In the genomic region with DNA sequence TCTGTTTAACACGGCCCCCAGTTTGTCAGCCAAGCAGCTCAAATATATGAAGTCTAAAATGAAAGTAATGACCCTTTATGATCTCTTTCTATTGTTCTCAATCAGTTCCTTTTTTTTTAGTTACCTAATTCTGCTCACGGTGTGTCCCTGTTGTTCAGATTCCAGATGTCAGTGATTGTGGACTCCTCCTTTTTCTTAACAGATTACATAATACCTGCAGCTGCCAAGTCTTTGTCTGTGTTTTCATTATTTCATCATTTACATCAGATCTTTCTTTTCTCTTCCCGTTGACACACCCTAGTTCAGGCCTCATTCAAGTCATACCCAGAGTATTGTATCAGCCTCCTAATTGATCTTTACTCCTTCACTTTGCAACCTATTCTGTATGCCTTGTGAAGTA, we compare ENCODE assay signal across 13 cellular contexts. TPM values are rescaled to one million over a fixed set of nuclear protein-coding genes. Genes with fewer than 3 reads are reported as not detected.
DNase-seq lines count a peak whose midpoint lies in the region; ATAC-seq and TF ChIP-seq lines count a peak whose summit lies in the region.
"Had no signal": no experiment of that assay in that cellular context is flagged by ENCODE, and none has a peak within 500 bp of the region (broad histone marks: within the 10 kb centered on the region; RNA-seq: fewer than 3 reads in every experiment).

No MANE protein-coding gene starts in this region.

- DNase-seq in CD1c-positive myeloid dendritic cell (ENCODE audit: extremely low spot score) (peak; percentile 3), MV-4-11 (lab: John Stamatoyannopoulos, UW) (peak; percentile 70), SKM-1 treated with dmso at 0.1 percent for 144 hours (lab: John Stamatoyannopoulos, UW; ENCODE audit: unreplicated experiment) (peak; percentile 57), fibroblast of the aortic adventitia (ENCODE audit: low read depth) (peak; percentile 90), T-helper 1 cell (no peak), GM19238 (ENCODE audit: insufficient read length, low spot score) (no peak), WTC11 (ENCODE audit: low spot score) (no peak), SK-N-DZ (ENCODE audit: low spot score) (no peak)
- DNase-seq: amniotic stem cell; CD4-positive, CD25-positive, alpha-beta regulatory T cell; effector CD4-positive, alpha-beta T cell; substantia nigra had no signal

- POLR2A ChIA-PET in WTC11 (lab: Charles Lee), result no interaction called here

- H3K27ac Mint-ChIP-seq in WTC11, result no peak overlapping the region
- H3K27ac Mint-ChIP-seq: CD4-positive, CD25-positive, alpha-beta regulatory T cell had no signal

- H3K36me3 Mint-ChIP-seq in WTC11, result peaks cover 26% of the 10 kb centered on the region

- H3K4me3 ChIP-seq in fibroblast of the aortic adventitia (ENCODE audit: low read depth, low read length), result no peak overlapping the region
- H3K4me3 ChIP-seq: skin epidermis had no signal

- H3K4me1 Mint-ChIP-seq in WTC11, result no peaks in the 10 kb centered on the region

- ATAC-seq in WTC11, result no peak

- H3K4me3 Mint-ChIP-seq in WTC11, result no peak overlapping the region
- H3K4me3 Mint-ChIP-seq: CD4-positive, CD25-positive, alpha-beta regulatory T cell had no signal

- no peak for TF ChIP-seq CTCF in fibroblast of the aortic adventitia (IDR thresholded peaks at IDR 0.05; ENCODE audit: insufficient read depth, low read length)
- no peak for TF ChIP-seq CTCF in WTC11 (IDR thresholded peaks at IDR 0.05)

- CTCF ChIA-PET in WTC11 (lab: Charles Lee), result no interaction called here

- H3K27me3 Mint-ChIP-seq in WTC11 (ENCODE audit: low read depth), result no peaks in the 10 kb centered on the region
- H3K27me3 Mint-ChIP-seq: CD4-positive, CD25-positive, alpha-beta regulatory T cell had no signal

- no peaks in the 10 kb centered on the region for H3K9me3 Mint-ChIP-seq in WTC11
- H3K9me3 Mint-ChIP-seq: CD4-positive, CD25-positive, alpha-beta regulatory T cell had no signal

TF ChIP-seq in WTC11, 78 proteins besides CTCF, POLR2A, EP300 and RAD21 (continues in another document):
- TF ChIP-seq FOXJ3 (CRISPR knock-in tag; IDR thresholded peaks at IDR 0.05; ENCODE audit: borderline replicate concordance), result no peak
- TF ChIP-seq, protein P1, sequence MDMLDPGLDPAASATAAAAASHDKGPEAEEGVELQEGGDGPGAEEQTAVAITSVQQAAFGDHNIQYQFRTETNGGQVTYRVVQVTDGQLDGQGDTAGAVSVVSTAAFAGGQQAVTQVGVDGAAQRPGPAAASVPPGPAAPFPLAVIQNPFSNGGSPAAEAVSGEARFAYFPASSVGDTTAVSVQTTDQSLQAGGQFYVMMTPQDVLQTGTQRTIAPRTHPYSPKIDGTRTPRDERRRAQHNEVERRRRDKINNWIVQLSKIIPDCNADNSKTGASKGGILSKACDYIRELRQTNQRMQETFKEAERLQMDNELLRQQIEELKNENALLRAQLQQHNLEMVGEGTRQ (CRISPR knock-in tag; IDR thresholded peaks at IDR 0.05), result no peak
- no peak for TF ChIP-seq ZNF138 (CRISPR knock-in tag; conservative IDR thresholded peaks at IDR 0.05)
- TF ChIP-seq, protein P2, sequence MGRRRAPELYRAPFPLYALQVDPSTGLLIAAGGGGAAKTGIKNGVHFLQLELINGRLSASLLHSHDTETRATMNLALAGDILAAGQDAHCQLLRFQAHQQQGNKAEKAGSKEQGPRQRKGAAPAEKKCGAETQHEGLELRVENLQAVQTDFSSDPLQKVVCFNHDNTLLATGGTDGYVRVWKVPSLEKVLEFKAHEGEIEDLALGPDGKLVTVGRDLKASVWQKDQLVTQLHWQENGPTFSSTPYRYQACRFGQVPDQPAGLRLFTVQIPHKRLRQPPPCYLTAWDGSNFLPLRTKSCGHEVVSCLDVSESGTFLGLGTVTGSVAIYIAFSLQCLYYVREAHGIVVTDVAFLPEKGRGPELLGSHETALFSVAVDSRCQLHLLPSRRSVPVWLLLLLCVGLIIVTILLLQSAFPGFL (CRISPR knock-in tag; IDR thresholded peaks at IDR 0.05; ENCODE audit: borderline replicate concordance), result no peak
- TF ChIP-seq, protein P3, sequence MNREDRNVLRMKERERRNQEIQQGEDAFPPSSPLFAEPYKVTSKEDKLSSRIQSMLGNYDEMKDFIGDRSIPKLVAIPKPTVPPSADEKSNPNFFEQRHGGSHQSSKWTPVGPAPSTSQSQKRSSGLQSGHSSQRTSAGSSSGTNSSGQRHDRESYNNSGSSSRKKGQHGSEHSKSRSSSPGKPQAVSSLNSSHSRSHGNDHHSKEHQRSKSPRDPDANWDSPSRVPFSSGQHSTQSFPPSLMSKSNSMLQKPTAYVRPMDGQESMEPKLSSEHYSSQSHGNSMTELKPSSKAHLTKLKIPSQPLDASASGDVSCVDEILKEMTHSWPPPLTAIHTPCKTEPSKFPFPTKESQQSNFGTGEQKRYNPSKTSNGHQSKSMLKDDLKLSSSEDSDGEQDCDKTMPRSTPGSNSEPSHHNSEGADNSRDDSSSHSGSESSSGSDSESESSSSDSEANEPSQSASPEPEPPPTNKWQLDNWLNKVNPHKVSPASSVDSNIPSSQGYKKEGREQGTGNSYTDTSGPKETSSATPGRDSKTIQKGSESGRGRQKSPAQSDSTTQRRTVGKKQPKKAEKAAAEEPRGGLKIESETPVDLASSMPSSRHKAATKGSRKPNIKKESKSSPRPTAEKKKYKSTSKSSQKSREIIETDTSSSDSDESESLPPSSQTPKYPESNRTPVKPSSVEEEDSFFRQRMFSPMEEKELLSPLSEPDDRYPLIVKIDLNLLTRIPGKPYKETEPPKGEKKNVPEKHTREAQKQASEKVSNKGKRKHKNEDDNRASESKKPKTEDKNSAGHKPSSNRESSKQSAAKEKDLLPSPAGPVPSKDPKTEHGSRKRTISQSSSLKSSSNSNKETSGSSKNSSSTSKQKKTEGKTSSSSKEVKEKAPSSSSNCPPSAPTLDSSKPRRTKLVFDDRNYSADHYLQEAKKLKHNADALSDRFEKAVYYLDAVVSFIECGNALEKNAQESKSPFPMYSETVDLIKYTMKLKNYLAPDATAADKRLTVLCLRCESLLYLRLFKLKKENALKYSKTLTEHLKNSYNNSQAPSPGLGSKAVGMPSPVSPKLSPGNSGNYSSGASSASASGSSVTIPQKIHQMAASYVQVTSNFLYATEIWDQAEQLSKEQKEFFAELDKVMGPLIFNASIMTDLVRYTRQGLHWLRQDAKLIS (CRISPR knock-in tag; IDR thresholded peaks at IDR 0.05; ENCODE audit: borderline replicate concordance), result no peak
- TF ChIP-seq, protein P4, sequence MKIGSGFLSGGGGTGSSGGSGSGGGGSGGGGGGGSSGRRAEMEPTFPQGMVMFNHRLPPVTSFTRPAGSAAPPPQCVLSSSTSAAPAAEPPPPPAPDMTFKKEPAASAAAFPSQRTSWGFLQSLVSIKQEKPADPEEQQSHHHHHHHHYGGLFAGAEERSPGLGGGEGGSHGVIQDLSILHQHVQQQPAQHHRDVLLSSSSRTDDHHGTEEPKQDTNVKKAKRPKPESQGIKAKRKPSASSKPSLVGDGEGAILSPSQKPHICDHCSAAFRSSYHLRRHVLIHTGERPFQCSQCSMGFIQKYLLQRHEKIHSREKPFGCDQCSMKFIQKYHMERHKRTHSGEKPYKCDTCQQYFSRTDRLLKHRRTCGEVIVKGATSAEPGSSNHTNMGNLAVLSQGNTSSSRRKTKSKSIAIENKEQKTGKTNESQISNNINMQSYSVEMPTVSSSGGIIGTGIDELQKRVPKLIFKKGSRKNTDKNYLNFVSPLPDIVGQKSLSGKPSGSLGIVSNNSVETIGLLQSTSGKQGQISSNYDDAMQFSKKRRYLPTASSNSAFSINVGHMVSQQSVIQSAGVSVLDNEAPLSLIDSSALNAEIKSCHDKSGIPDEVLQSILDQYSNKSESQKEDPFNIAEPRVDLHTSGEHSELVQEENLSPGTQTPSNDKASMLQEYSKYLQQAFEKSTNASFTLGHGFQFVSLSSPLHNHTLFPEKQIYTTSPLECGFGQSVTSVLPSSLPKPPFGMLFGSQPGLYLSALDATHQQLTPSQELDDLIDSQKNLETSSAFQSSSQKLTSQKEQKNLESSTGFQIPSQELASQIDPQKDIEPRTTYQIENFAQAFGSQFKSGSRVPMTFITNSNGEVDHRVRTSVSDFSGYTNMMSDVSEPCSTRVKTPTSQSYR (CRISPR knock-in tag; IDR thresholded peaks at IDR 0.05), result no peak
- TF ChIP-seq, protein P5, sequence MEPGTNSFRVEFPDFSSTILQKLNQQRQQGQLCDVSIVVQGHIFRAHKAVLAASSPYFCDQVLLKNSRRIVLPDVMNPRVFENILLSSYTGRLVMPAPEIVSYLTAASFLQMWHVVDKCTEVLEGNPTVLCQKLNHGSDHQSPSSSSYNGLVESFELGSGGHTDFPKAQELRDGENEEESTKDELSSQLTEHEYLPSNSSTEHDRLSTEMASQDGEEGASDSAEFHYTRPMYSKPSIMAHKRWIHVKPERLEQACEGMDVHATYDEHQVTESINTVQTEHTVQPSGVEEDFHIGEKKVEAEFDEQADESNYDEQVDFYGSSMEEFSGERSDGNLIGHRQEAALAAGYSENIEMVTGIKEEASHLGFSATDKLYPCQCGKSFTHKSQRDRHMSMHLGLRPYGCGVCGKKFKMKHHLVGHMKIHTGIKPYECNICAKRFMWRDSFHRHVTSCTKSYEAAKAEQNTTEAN (CRISPR knock-in tag; IDR thresholded peaks at IDR 0.05), result no peak

RNA-seq across cellular contexts. Expression of a gene that starts 56.1 kb away (rescaled TPM):
- 25.3 and 60.7 TPM in 2 replicates for total RNA-seq in fibroblast of the aortic adventitia (ENCODE audit: low replicate concordance)
- 181 to 190 TPM (median 188 TPM) in 3 replicates for total RNA-seq in WTC11 (2021)
- polyA plus RNA-seq in SK-N-DZ (2014; cell fraction: cytosol; rRNA removed), result 18.7 and 19.2 TPM in 2 replicates
- 19.8 and 27.6 TPM in 2 replicates for polyA plus RNA-seq in SK-N-DZ (2014; cell fraction: nucleus; rRNA removed)

Comparison
In these comparisons a context has a peak if more than half of its experiments do, and no peak if none do; other contexts are left out.
1. DNase-seq: peak in CD1c-positive myeloid dendritic cell (single experiment), MV-4-11 (single experiment), SKM-1 treated with dmso at 0.1 percent for 144 hours (single experiment) and fibroblast of the aortic adventitia (single experiment); none in T-helper 1 cell (0 of 5), GM19238 (single experiment), WTC11 (single experiment) and SK-N-DZ (single experiment).